11 cellular contexts compared by ENCODE assay signal in genomic region chr1:52707927-52708655, GRCh38. TPM values are rescaled to one million over a fixed set of nuclear protein-coding genes. Genes with fewer than 3 reads are reported as not detected.
DNase-seq lines count a peak whose midpoint lies in the region; ATAC-seq and TF ChIP-seq lines count a peak whose summit lies in the region.
"Had no signal": no experiment of that assay in that cellular context is flagged by ENCODE, and none has a peak within 500 bp of the region (broad histone marks: within the 10 kb centered on the region; RNA-seq: fewer than 3 reads in every experiment).

No MANE protein-coding gene starts in this region.

- H3K27me3 ChIP-seq in PC-9 (ENCODE audit: insufficient read depth, low read depth) (no peaks in the 10 kb centered on the region), fibroblast of lung (ENCODE audit: control insufficient read depth, insufficient read depth, low read length) (no peaks in the 10 kb centered on the region), rectal smooth muscle tissue (ENCODE audit: control insufficient read depth, insufficient read depth, low read length) (no peaks in the 10 kb centered on the region)
- H3K27me3 ChIP-seq: cardiac muscle cell had no signal

- no peaks in the 10 kb centered on the region for H3K36me3 Mint-ChIP-seq in activated CD8-positive, alpha-beta T cell treated with anti-CD3 and anti-CD28 coated beads, Interleukin-2, amount 10 ng/mL, durations not matched to agents 7 days and 5 days (ENCODE audit: low read depth)
- H3K36me3 Mint-ChIP-seq in activated CD8-positive, alpha-beta T cell treated with anti-CD3 and anti-CD28 coated beads for 36 hours (ENCODE audit: low read depth), result no peaks in the 10 kb centered on the region

- H3K36me3 ChIP-seq in PC-9 (ENCODE audit: low read depth) (no peaks in the 10 kb centered on the region), fibroblast of lung (ENCODE audit: control insufficient read depth, insufficient read depth, low read length) (no peaks in the 10 kb centered on the region), rectal smooth muscle tissue (ENCODE audit: control insufficient read depth, insufficient read depth, low read length) (no peaks in the 10 kb centered on the region)
- H3K36me3 ChIP-seq: cardiac muscle cell had no signal

- H3K4me2 ChIP-seq in PC-9 (peak overlapping the region; percentile 63), fibroblast of lung (ENCODE audit: extremely low read depth, insufficient read depth, low read length) (no peak overlapping the region)

- H3K27ac ChIP-seq in PC-9, result 0 out of 2 replicates have a peak overlapping the region, but pooled peaks have one; percentile 17
- H3K27ac ChIP-seq in fibroblast of lung (ENCODE audit: insufficient read depth, low read length), result no peak overlapping the region
- H3K27ac ChIP-seq in rectal smooth muscle tissue (ENCODE audit: low read depth, low read length), result peak overlapping the region; percentile 63
- H3K27ac ChIP-seq: cardiac muscle cell had no signal

- no peak for ATAC-seq in activated CD8-positive, alpha-beta T cell treated with anti-CD3 and anti-CD28 coated beads, Interleukin-2, amount 10 ng/mL, durations not matched to agents 7 days and 5 days
- ATAC-seq in activated CD8-positive, alpha-beta T cell treated with anti-CD3 and anti-CD28 coated beads for 36 hours, result no peak
- ATAC-seq in HG03520 (IDR thresholded peaks at IDR 0.05; ENCODE audit: unreplicated experiment), result no peak

- POLR2A ChIA-PET in PC-9 (lab: Charles Lee; ENCODE audit: unreplicated experiment), result no interaction called here
- POLR2A ChIA-PET in activated CD8-positive, alpha-beta T cell treated with anti-CD3 and anti-CD28 coated beads, Interleukin-2, amount 10 ng/mL, durations not matched to agents 7 days and 5 days (lab: Charles Lee), result no interaction called here
- POLR2A ChIA-PET in activated CD8-positive, alpha-beta T cell treated with anti-CD3 and anti-CD28 coated beads for 36 hours (lab: Charles Lee), result no interaction called here

- intact Hi-C loops in PC-9 (cut with micrococcal nuclease; ENCODE audit: unreplicated experiment), result no loop called here
- intact Hi-C loops in activated CD8-positive, alpha-beta T cell treated with anti-CD3 and anti-CD28 coated beads for 36 hours (cut with micrococcal nuclease), result loop anchor here (10.0 kb wide), 1 partner anchor 137 kb away; the partner anchor contains the start of gene ZYG11A

- H3K9ac ChIP-seq in fibroblast of lung (ENCODE audit: insufficient read depth, low read length), result no peak overlapping the region
- H3K9ac ChIP-seq in rectal smooth muscle tissue (ENCODE audit: low read length), result no peak overlapping the region

- CTCF ChIA-PET in PC-9 (lab: Charles Lee), result interaction anchor here (0.7 kb wide), 1 partner anchor 72 kb away, joined by 5 read pairs; no protein-coding TSS in a partner anchor
- CTCF ChIA-PET in activated CD8-positive, alpha-beta T cell treated with anti-CD3 and anti-CD28 coated beads, Interleukin-2, amount 10 ng/mL, durations not matched to agents 7 days and 5 days (lab: Charles Lee), result no interaction called here
- CTCF ChIA-PET in activated CD8-positive, alpha-beta T cell treated with anti-CD3 and anti-CD28 coated beads for 36 hours (lab: Charles Lee), result no interaction called here

- TF ChIP-seq CTCF in PC-9 (conservative IDR thresholded peaks at IDR 0.05) (no peak), fibroblast of lung (conservative IDR thresholded peaks at IDR 0.05 in 1 of 2, IDR thresholded peaks at IDR 0.05 in 1 of 2; ENCODE audit: low read depth in 1 of 2, low read length in 2 of 2) (no peak)
- no peak for TF ChIP-seq CTCF in activated CD8-positive, alpha-beta T cell treated with anti-CD3 and anti-CD28 coated beads for 36 hours (IDR thresholded peaks at IDR 0.05)

- no peaks in the 10 kb centered on the region for H3K79me2 ChIP-seq in PC-9 (ENCODE audit: low read depth)
- no peaks in the 10 kb centered on the region for H3K79me2 ChIP-seq in fibroblast of lung (ENCODE audit: control insufficient read depth, insufficient read depth, low read length)

- H4K20me1 ChIP-seq in PC-9 (ENCODE audit: insufficient read depth) (no peaks in the 10 kb centered on the region), fibroblast of lung (ENCODE audit: control insufficient read depth, extremely low read depth, insufficient read depth, low read length) (no peaks in the 10 kb centered on the region)

- no peak overlapping the region for H3K4me3 ChIP-seq in PC-9
- no peak overlapping the region for H3K4me3 ChIP-seq in fibroblast of lung (replicated peaks in 1 of 4; ENCODE audit: control extremely low read depth in 1 of 4, insufficient read depth in 1 of 4, low read depth in 3 of 4, low read length in 4 of 4)
- no peak overlapping the region for H3K4me3 ChIP-seq in rectal smooth muscle tissue (ENCODE audit: low read length)
- H3K4me3 ChIP-seq: cardiac muscle cell had no signal

- H3K27ac Mint-ChIP-seq in activated CD8-positive, alpha-beta T cell treated with anti-CD3 and anti-CD28 coated beads, Interleukin-2, amount 10 ng/mL, durations not matched to agents 7 days and 5 days, result no peak overlapping the region
- H3K27ac Mint-ChIP-seq in activated CD8-positive, alpha-beta T cell treated with anti-CD3 and anti-CD28 coated beads for 36 hours, result no peak overlapping the region

- peak; percentile 78 for DNase-seq in GM04503 (ENCODE audit: low read depth)
- DNase-seq in PC-9, result peak in 1 of 2 experiments; percentile 52
- peak; percentile 23 to 94 for DNase-seq in fibroblast of lung (ENCODE audit: low read depth in 2 of 2)
- no peak for DNase-seq in activated CD8-positive, alpha-beta T cell treated with anti-CD3 and anti-CD28 coated beads, Interleukin-2, amount 10 ng/mL, durations not matched to agents 7 days and 5 days
- DNase-seq in activated CD8-positive, alpha-beta T cell treated with anti-CD3 and anti-CD28 coated beads for 36 hours, result no peak
- no peak for DNase-seq in hypothalamus (lab: John Stamatoyannopoulos, UW)
- DNase-seq: GDM1, NCI-H1105 treated with DMSO at 0.1 percent for 48 hours had no signal

- H3K4me1 Mint-ChIP-seq in activated CD8-positive, alpha-beta T cell treated with anti-CD3 and anti-CD28 coated beads, Interleukin-2, amount 10 ng/mL, durations not matched to agents 7 days and 5 days (ENCODE audit: low read depth), result peaks cover 15% of the 10 kb centered on the region
- peaks cover 4% of the 10 kb centered on the region for H3K4me1 Mint-ChIP-seq in activated CD8-positive, alpha-beta T cell treated with anti-CD3 and anti-CD28 coated beads for 36 hours (ENCODE audit: low read depth)

- H3K9me2 ChIP-seq in PC-9 (ENCODE audit: insufficient read depth), result no peaks in the 10 kb centered on the region

- no peaks in the 10 kb centered on the region for H3K9me3 ChIP-seq in PC-9 (ENCODE audit: insufficient read depth, low read depth)
- H3K9me3 ChIP-seq in fibroblast of lung (ENCODE audit: control insufficient read depth, insufficient read depth, low read depth, low read length), result no peaks in the 10 kb centered on the region

- H3K4me3 Mint-ChIP-seq in activated CD8-positive, alpha-beta T cell treated with anti-CD3 and anti-CD28 coated beads, Interleukin-2, amount 10 ng/mL, durations not matched to agents 7 days and 5 days, result no peak overlapping the region
- no peak overlapping the region for H3K4me3 Mint-ChIP-seq in activated CD8-positive, alpha-beta T cell treated with anti-CD3 and anti-CD28 coated beads for 36 hours

- peaks cover 17% of the 10 kb centered on the region; the same call in 1 of the 2 replicates for H3F3A ChIP-seq in PC-9 (ENCODE audit: insufficient read depth, low read depth)

- peaks cover 12% of the 10 kb centered on the region for H3K27me3 Mint-ChIP-seq in activated CD8-positive, alpha-beta T cell treated with anti-CD3 and anti-CD28 coated beads, Interleukin-2, amount 10 ng/mL, durations not matched to agents 7 days and 5 days (ENCODE audit: low read depth)
- no peaks in the 10 kb centered on the region for H3K27me3 Mint-ChIP-seq in activated CD8-positive, alpha-beta T cell treated with anti-CD3 and anti-CD28 coated beads for 36 hours

- no peaks in the 10 kb centered on the region for H3K9me3 Mint-ChIP-seq in activated CD8-positive, alpha-beta T cell treated with anti-CD3 and anti-CD28 coated beads, Interleukin-2, amount 10 ng/mL, durations not matched to agents 7 days and 5 days (ENCODE audit: insufficient read depth)
- no peaks in the 10 kb centered on the region for H3K9me3 Mint-ChIP-seq in activated CD8-positive, alpha-beta T cell treated with anti-CD3 and anti-CD28 coated beads for 36 hours

- H3K4me1 ChIP-seq in PC-9 (replicated peaks; ENCODE audit: insufficient read depth), result peaks cover 29% of the 10 kb centered on the region
- H3K4me1 ChIP-seq in fibroblast of lung (ENCODE audit: control insufficient read depth, extremely low read depth, insufficient read depth, low read length), result peaks cover 3% of the 10 kb centered on the region
- H3K4me1 ChIP-seq in rectal smooth muscle tissue (ENCODE audit: control insufficient read depth, insufficient read depth, low read length), result peaks cover 18% of the 10 kb centered on the region

- H2AFZ ChIP-seq in PC-9, result peak overlapping the region; percentile 68; the same call in 1 of the 2 replicates
- no peak overlapping the region for H2AFZ ChIP-seq in fibroblast of lung (ENCODE audit: low read length)

- no TSS peak for BruUV-seq in PC-9 (replicated peaks; lab: Mats Ljungman, UMichigan)

RNA-seq across cellular contexts. Expression of gene COA7, which starts 9.9 kb away (rescaled TPM):
- 19.8 and 20.7 TPM in 2 replicates for total RNA-seq in PC-9 (2021)
- total RNA-seq in fibroblast of lung, result 14.5 and 15.2 TPM in 2 replicates
- polyA plus RNA-seq in fibroblast of lung, result 16.2 and 16.8 TPM in 2 replicates
- polyA plus RNA-seq in fibroblast of lung (2012), result 19.0 and 20.2 TPM in 2 replicates
- polyA minus RNA-seq in fibroblast of lung (ENCODE audit: low replicate concordance), result 12.7 and 13.6 TPM in 2 replicates
- total RNA-seq in activated CD8-positive, alpha-beta T cell treated with anti-CD3 and anti-CD28 coated beads, Interleukin-2, amount 10 ng/mL, durations not matched to agents 7 days and 5 days, result 10 to 100 TPM; 16.5 to 17.0 TPM
- total RNA-seq in activated CD8-positive, alpha-beta T cell treated with anti-CD3 and anti-CD28 coated beads for 36 hours, result 10 to 100 TPM; 16.3 to 17.6 TPM

RNA-seq across cellular contexts. Expression of gene ZYG11B, which starts 18.2 kb away (rescaled TPM):
- 18.6 and 21.4 TPM in 2 replicates for total RNA-seq in PC-9 (2021)
- 36.7 and 50.7 TPM in 2 replicates for total RNA-seq in fibroblast of lung
- 21.1 and 30.2 TPM in 2 replicates for polyA plus RNA-seq in fibroblast of lung
- 9.6 and 14.1 TPM in 2 replicates for polyA plus RNA-seq in fibroblast of lung (2012)
- 22.3 and 23.3 TPM in 2 replicates for polyA minus RNA-seq in fibroblast of lung (ENCODE audit: low replicate concordance)
- 1 to 10 TPM; 6.8 to 7.5 TPM for total RNA-seq in activated CD8-positive, alpha-beta T cell treated with anti-CD3 and anti-CD28 coated beads, Interleukin-2, amount 10 ng/mL, durations not matched to agents 7 days and 5 days
- total RNA-seq in activated CD8-positive, alpha-beta T cell treated with anti-CD3 and anti-CD28 coated beads for 36 hours, result 10 to 100 TPM; 10.8 to 10.9 TPM

Comparison
In these comparisons a context has a peak if more than half of its experiments do, and no peak if none do; other contexts are left out.
1. DNase-seq: peak in GM04503 (single experiment) and fibroblast of lung (2 of 2); none in activated CD8-positive, alpha-beta T cell treated with anti-CD3 and anti-CD28 coated beads, Interleukin-2, amount 10 ng/mL, durations not matched to agents 7 days and 5 days (single experiment), activated CD8-positive, alpha-beta T cell treated with anti-CD3 and anti-CD28 coated beads for 36 hours (single experiment) and hypothalamus (0 of 51).